In genomic region chr1:66206563-66207154, GRCh38 we compare ENCODE assay signal across 13 cellular contexts.
"Had no signal": no experiment of that assay in that cellular context is flagged by ENCODE, and none has a peak within 500 bp of the region (broad histone marks: within the 10 kb centered on the region; RNA-seq: fewer than 3 reads in every experiment).

No MANE protein-coding gene starts in this region.

- H3K27ac ChIP-seq: breast epithelium, neural progenitor cell, right lobe of liver had no signal

- H3K27ac Mint-ChIP-seq: activated naive CD4-positive, alpha-beta T cell treated with anti-CD3 and anti-CD28 coated beads, Interleukin-2, amount 50 U/mL, for 24 hours; neural progenitor cell had no signal

- H3K9me3 ChIP-seq: breast epithelium, gastrocnemius medialis, right lobe of liver had no signal

- DNase-seq: activated CD4-positive, CD25-positive, alpha-beta regulatory T cell; activated effector memory CD4-positive, alpha-beta T cell treated with Interleukin-2 at 50 U/mL for 16 hours; activated T-cell treated with anti-CD3 and anti-CD28 coated beads, Interleukin-2, amount 50 U/mL, for 1 hour; gastrocnemius medialis; right lobe of liver; stimulated activated CD4-positive, alpha-beta T cell treated with anti-CD3 and anti-CD28 coated beads, Interleukin-2, amount 100 ng/mL, for 48 hours; stimulated activated naive CD4-positive, alpha-beta T cell treated with Interleukin-2 at 50 U/mL for 16 hours had no signal

- H3K4me1 ChIP-seq: breast epithelium, neural progenitor cell had no signal

- H3K36me3 ChIP-seq: breast epithelium, gastrocnemius medialis, heart right ventricle, neural progenitor cell, right lobe of liver had no signal

- FAIRE-seq: endothelial cell of umbilical vein, keratinocyte had no signal

- H3K9ac ChIP-seq: neural progenitor cell had no signal

- H3K4me3 Mint-ChIP-seq: activated naive CD4-positive, alpha-beta T cell treated with anti-CD3 and anti-CD28 coated beads, Interleukin-2, amount 50 U/mL, for 24 hours; neural progenitor cell had no signal

- H3K4me1 Mint-ChIP-seq: activated naive CD4-positive, alpha-beta T cell treated with anti-CD3 and anti-CD28 coated beads, Interleukin-2, amount 50 U/mL, for 24 hours; neural progenitor cell had no signal

- H3K4me3 ChIP-seq: breast epithelium, gastrocnemius medialis, heart right ventricle, neural progenitor cell, right lobe of liver had no signal

- H3K27me3 ChIP-seq: breast epithelium, gastrocnemius medialis, heart right ventricle, neural progenitor cell, right lobe of liver had no signal
